ENCODE assay signal across 22 cellular contexts in the genomic region with DNA sequence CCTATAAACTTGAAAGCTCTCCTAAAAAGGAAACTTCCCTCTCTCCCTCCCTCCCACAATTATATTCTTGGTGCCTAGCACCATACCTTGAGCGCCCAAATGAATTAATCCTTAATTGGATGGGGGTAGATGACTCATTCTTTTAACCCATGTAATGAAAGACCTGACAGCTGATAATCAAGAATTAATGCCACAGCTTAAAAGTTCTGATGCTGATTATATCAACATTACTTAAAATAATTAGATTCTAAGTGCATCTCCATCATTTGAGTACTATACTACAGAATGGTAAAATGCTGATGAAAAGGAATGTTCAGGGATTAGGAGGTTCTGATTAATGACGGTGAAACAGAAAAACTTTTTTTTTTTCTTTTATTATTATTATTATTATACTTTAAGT.
"Had no signal": no experiment of that assay in that cellular context is flagged by ENCODE, and none has a peak within 500 bp of the region (broad histone marks: within the 10 kb centered on the region; RNA-seq: fewer than 3 reads in every experiment).

No MANE protein-coding gene starts in this region.

- DNase-seq: dermis blood vessel endothelial cell; dorsolateral prefrontal cortex; effector CD4-positive, alpha-beta T cell; effector memory CD4-positive, alpha-beta T cell; foreskin keratinocyte; heart left ventricle; hypothalamus; immature natural killer cell; islet precursor cell; kidney; kidney glomerular epithelial cell; left lung; left ventricle myocardium superior; lower lobe of right lung; mesenchymal stem cell; naive thymus-derived CD4-positive, alpha-beta T cell had no signal

- H3K4me3 ChIP-seq: coronary artery, dorsolateral prefrontal cortex, esophagus muscularis mucosa, gastroesophageal sphincter, heart left ventricle, hepatocyte, left lung, lower lobe of right lung had no signal

- H2AFZ ChIP-seq: hepatocyte had no signal

- H3K27me3 ChIP-seq: foreskin keratinocyte, gastroesophageal sphincter, heart left ventricle, hepatocyte had no signal

- H3K27ac ChIP-seq: coronary artery, dorsolateral prefrontal cortex, esophagus muscularis mucosa, foreskin keratinocyte, gastroesophageal sphincter, heart left ventricle, hepatocyte, left lung, lower lobe of right lung had no signal

- H3K4me2 ChIP-seq: hepatocyte had no signal

- ATAC-seq: foreskin keratinocyte; gastroesophageal sphincter; heart left ventricle; left lung; left ventricle myocardium superior; lower lobe of right lung; naive thymus-derived CD4-positive, alpha-beta T cell had no signal

- H3K9me3 ChIP-seq: esophagus muscularis mucosa, gastroesophageal sphincter, heart left ventricle, left lung, lower lobe of right lung had no signal

- H3K4me1 ChIP-seq: esophagus muscularis mucosa, foreskin keratinocyte, gastroesophageal sphincter, heart left ventricle, left lung, lower lobe of right lung had no signal

- H3K79me2 ChIP-seq: hepatocyte had no signal

- FAIRE-seq: endothelial cell of umbilical vein, frontal cortex had no signal

- H3K36me3 ChIP-seq: esophagus muscularis mucosa, gastroesophageal sphincter, heart left ventricle, left lung, lower lobe of right lung had no signal
